ENCODE assay signal across 8 cellular contexts in genomic region chr3:97821413-97821809, GRCh38. TPM values are rescaled to one million over a fixed set of nuclear protein-coding genes. Genes with fewer than 3 reads are reported as not detected.
DNase-seq lines count a peak whose midpoint lies in the region; ATAC-seq and TF ChIP-seq lines count a peak whose summit lies in the region.

No MANE protein-coding gene starts in this region.

- H3K4me3 ChIP-seq in OCI-LY7 (ENCODE audit: low read depth, low read length, poor library complexity, severe bottlenecking) = peak overlapping the region; percentile 67
- peak overlapping the region; percentile 89 for H3K4me3 ChIP-seq in hepatocyte
- H3K4me3 ChIP-seq in sigmoid colon = peak overlapping the region; percentile 68 to 86 (median 84)

- H3K36me3 ChIP-seq in OCI-LY7 (ENCODE audit: insufficient read depth, low read length) = no peaks in the 10 kb centered on the region
- no peaks in the 10 kb centered on the region for H3K36me3 ChIP-seq in hepatocyte (replicated peaks; ENCODE audit: insufficient read depth, low read depth)
- H3K36me3 ChIP-seq in sigmoid colon = no peaks in the 10 kb centered on the region

- POLR2A ChIA-PET in OCI-LY7 (lab: Charles Lee) = no interaction called here
- POLR2A ChIA-PET in activated naive CD8-positive, alpha-beta T cell treated with anti-CD3 and anti-CD28 coated beads, Interleukin-2, amount 10 ng/mL, durations not matched to agents 7 days and 5 days (lab: Charles Lee) = interaction anchor here (0.6 to 1.6 kb wide), 5 partner anchors 57 to 743 kb away, joined by 3 to 10 read pairs (median 3); partner anchors contain the start of genes ARL6 and RIOX2

- H3K4me2 ChIP-seq in OCI-LY7 (ENCODE audit: low read length) (peak overlapping the region; percentile 94), hepatocyte (peak overlapping the region; percentile 94)

- peak overlapping the region; percentile 97 for H2AFZ ChIP-seq in OCI-LY7 (ENCODE audit: low read length)
- peak overlapping the region; percentile 100 for H2AFZ ChIP-seq in hepatocyte

- no peaks in the 10 kb centered on the region for H4K20me1 ChIP-seq in OCI-LY7 (ENCODE audit: insufficient read depth, low read length)
- peaks cover 4% of the 10 kb centered on the region for H4K20me1 ChIP-seq in hepatocyte (ENCODE audit: insufficient read depth, poor library complexity, severe bottlenecking)

- WGBS in hepatocyte (ENCODE audit: low lambda C conversion rate, missing lambda C conversion rate) = 2% methylated on average over 22 of the region's 22 CpGs
- 1% methylated on average over 22 of the region's 22 CpGs for WGBS in sigmoid colon, 2 donors

- no peaks in the 10 kb centered on the region for H3K9me3 ChIP-seq in OCI-LY7 (ENCODE audit: low read length)
- H3K9me3 ChIP-seq in hepatocyte (ENCODE audit: low read depth) = no peaks in the 10 kb centered on the region
- no peaks in the 10 kb centered on the region for H3K9me3 ChIP-seq in sigmoid colon

- CTCF ChIA-PET in OCI-LY7 (lab: Charles Lee; ENCODE audit: unreplicated experiment) = no interaction called here

- no TSS peak for BruUV-seq in OCI-LY7 (replicated peaks; lab: Mats Ljungman, UMichigan)

- peaks cover 7% of the 10 kb centered on the region for H3K4me1 ChIP-seq in OCI-LY7 (ENCODE audit: insufficient read depth, low read length, poor library complexity, severe bottlenecking)
- peaks cover 21% of the 10 kb centered on the region for H3K4me1 ChIP-seq in hepatocyte (ENCODE audit: insufficient read depth)
- peaks cover 0 to 29% (median 21%) of the 10 kb centered on the region in 4 donors for H3K4me1 ChIP-seq in sigmoid colon

- peak; percentile 41 for DNase-seq in A172 (ENCODE audit: low spot score)
- no peak for DNase-seq in OCI-LY7 (ENCODE audit: low spot score)
- DNase-seq in activated naive CD8-positive, alpha-beta T cell treated with anti-CD3 and anti-CD28 coated beads, Interleukin-2, amount 10 ng/mL, durations not matched to agents 7 days and 5 days = no peak
- DNase-seq in hepatocyte (ENCODE audit: low spot score) = peak; percentile 66
- peak; percentile 77 for DNase-seq in sigmoid colon
- DNase-seq in middle frontal gyrus (ENCODE audit: extremely low spot score, low spot score) = no peak

- ATAC-seq in GM18511 (IDR thresholded peaks at IDR 0.05; ENCODE audit: unreplicated experiment) (peak; percentile 57), HG02973 (IDR thresholded peaks at IDR 0.05; ENCODE audit: unreplicated experiment) (peak; percentile 42)
- peak; percentile 43 for ATAC-seq in activated naive CD8-positive, alpha-beta T cell treated with anti-CD3 and anti-CD28 coated beads, Interleukin-2, amount 10 ng/mL, durations not matched to agents 7 days and 5 days (ENCODE audit: low read depth)

- TF ChIP-seq CTCF in OCI-LY7 (conservative IDR thresholded peaks at IDR 0.05; ENCODE audit: low read length) (no peak), hepatocyte (IDR thresholded peaks at IDR 0.05; ENCODE audit: poor library complexity) (no peak), sigmoid colon (IDR thresholded peaks at IDR 0.05) (peak in 2 of 4 experiments; percentile 8 to 18)

- no peaks in the 10 kb centered on the region for H3K79me2 ChIP-seq in OCI-LY7 (ENCODE audit: insufficient read depth, low read depth, low read length)
- H3K79me2 ChIP-seq in hepatocyte = peaks cover 22% of the 10 kb centered on the region

- H3K27me3 Mint-ChIP-seq in activated naive CD8-positive, alpha-beta T cell treated with anti-CD3 and anti-CD28 coated beads, Interleukin-2, amount 10 ng/mL, durations not matched to agents 7 days and 5 days = peaks cover 53% of the 10 kb centered on the region

- intact Hi-C loops in OCI-LY7 (cut with micrococcal nuclease; ENCODE audit: unreplicated experiment) (no loop called here), sigmoid colon (cut with DNase I) (loop anchor here (5.0 kb wide), 1 partner anchor 151 kb away; the partner anchor contains the start of gene RIOX2)

- H3K4me3 Mint-ChIP-seq in activated naive CD8-positive, alpha-beta T cell treated with anti-CD3 and anti-CD28 coated beads, Interleukin-2, amount 10 ng/mL, durations not matched to agents 7 days and 5 days = peak overlapping the region; percentile 96

- H3K4me1 Mint-ChIP-seq in activated naive CD8-positive, alpha-beta T cell treated with anti-CD3 and anti-CD28 coated beads, Interleukin-2, amount 10 ng/mL, durations not matched to agents 7 days and 5 days = peaks cover 14% of the 10 kb centered on the region

- H3K9me2 ChIP-seq in OCI-LY7 (ENCODE audit: insufficient read depth, low read length) = no peaks in the 10 kb centered on the region
- H3K9me2 ChIP-seq in hepatocyte (replicated peaks; ENCODE audit: insufficient read depth) = no peaks in the 10 kb centered on the region

- no peaks in the 10 kb centered on the region for H3K36me3 Mint-ChIP-seq in activated naive CD8-positive, alpha-beta T cell treated with anti-CD3 and anti-CD28 coated beads, Interleukin-2, amount 10 ng/mL, durations not matched to agents 7 days and 5 days

- H3K9me3 Mint-ChIP-seq in activated naive CD8-positive, alpha-beta T cell treated with anti-CD3 and anti-CD28 coated beads, Interleukin-2, amount 10 ng/mL, durations not matched to agents 7 days and 5 days = no peaks in the 10 kb centered on the region

- peaks cover 9% of the 10 kb centered on the region for H3K27me3 ChIP-seq in hepatocyte
- H3K27me3 ChIP-seq in sigmoid colon = no peaks in the 10 kb centered on the region

- TF ChIP-seq EP300 in sigmoid colon (IDR thresholded peaks at IDR 0.05) = no peak

- H3K27ac Mint-ChIP-seq in activated naive CD8-positive, alpha-beta T cell treated with anti-CD3 and anti-CD28 coated beads, Interleukin-2, amount 10 ng/mL, durations not matched to agents 7 days and 5 days = peak overlapping the region; percentile 70

- no peak overlapping the region for H3K27ac ChIP-seq in OCI-LY7 (ENCODE audit: low read depth, low read length, poor library complexity, severe bottlenecking)
- H3K27ac ChIP-seq in hepatocyte = peak overlapping the region; percentile 45
- peak overlapping the region; percentile 89 to 94 (median 90) for H3K27ac ChIP-seq in sigmoid colon

- TF ChIP-seq POLR2A in sigmoid colon (IDR thresholded peaks at IDR 0.05) = no peak

RNA-seq across cellular contexts. Expression of gene CRYBG3, which starts 0.4 kb away (rescaled TPM):
- 9.2 and 11.7 TPM in 2 replicates for total RNA-seq in A172 (2014; rRNA removed; shearing (Covaris generic))
- 0.05 and 0.22 TPM in 2 replicates for total RNA-seq in OCI-LY7 (2014; rRNA removed; shearing (Covaris generic))
- 0.28 and 0.46 TPM in 2 replicates for total RNA-seq in OCI-LY7 (2022)
- total RNA-seq in activated naive CD8-positive, alpha-beta T cell treated with anti-CD3 and anti-CD28 coated beads, Interleukin-2, amount 10 ng/mL, durations not matched to agents 7 days and 5 days = 1 to 10 TPM; 5.3 to 5.7 TPM
- 11.5 and 13.2 TPM in 2 replicates for total RNA-seq in hepatocyte
- polyA plus RNA-seq in hepatocyte = 1.6 and 1.7 TPM in 2 replicates
- total RNA-seq in sigmoid colon = 10 to 100 TPM; 37.8 to 60.2 (median 43.2) TPM
- polyA plus RNA-seq in sigmoid colon = 1 to 10 TPM; 3.0 to 7.1 (median 3.2) TPM

RNA-seq across cellular contexts. Expression of gene ARL6, which starts 56.9 kb away (rescaled TPM):
- total RNA-seq in A172 (2014; rRNA removed; shearing (Covaris generic)) = 14.4 and 31.3 TPM in 2 replicates
- 5.0 and 8.6 TPM in 2 replicates for total RNA-seq in OCI-LY7 (2014; rRNA removed; shearing (Covaris generic))
- total RNA-seq in OCI-LY7 (2022) (5.5 and 5.9 TPM in 2 replicates), hepatocyte (8.1 and 8.5 TPM in 2 replicates), sigmoid colon (10 to 100 TPM in 2 of 4 donors, 1 to 10 TPM in 2; 8.6 to 11.1 (median 9.9) TPM)
- 1 to 10 TPM; 4.9 to 6.3 TPM for total RNA-seq in activated naive CD8-positive, alpha-beta T cell treated with anti-CD3 and anti-CD28 coated beads, Interleukin-2, amount 10 ng/mL, durations not matched to agents 7 days and 5 days
- polyA plus RNA-seq in hepatocyte (3.0 and 4.0 TPM in 2 replicates), sigmoid colon (1 to 10 TPM in 2 of 3 donors, under 1 TPM in 1; 0.69 to 1.8 (median 1.2) TPM)

Comparison
In these comparisons a context has a peak if more than half of its experiments do, and no peak if none do; other contexts are left out.
1. DNase-seq: peak in A172 (single experiment), hepatocyte (single experiment) and sigmoid colon (single experiment); none in OCI-LY7 (single experiment), activated naive CD8-positive, alpha-beta T cell treated with anti-CD3 and anti-CD28 coated beads, Interleukin-2, amount 10 ng/mL, durations not matched to agents 7 days and 5 days (single experiment) and middle frontal gyrus (single experiment).
2. Peak in every context shown above with its lines, with median percentiles within 50 percentile points of each other: ATAC-seq and H3K4me3 ChIP-seq.